ENCODE assay signal across 11 cellular contexts in the genomic region with DNA sequence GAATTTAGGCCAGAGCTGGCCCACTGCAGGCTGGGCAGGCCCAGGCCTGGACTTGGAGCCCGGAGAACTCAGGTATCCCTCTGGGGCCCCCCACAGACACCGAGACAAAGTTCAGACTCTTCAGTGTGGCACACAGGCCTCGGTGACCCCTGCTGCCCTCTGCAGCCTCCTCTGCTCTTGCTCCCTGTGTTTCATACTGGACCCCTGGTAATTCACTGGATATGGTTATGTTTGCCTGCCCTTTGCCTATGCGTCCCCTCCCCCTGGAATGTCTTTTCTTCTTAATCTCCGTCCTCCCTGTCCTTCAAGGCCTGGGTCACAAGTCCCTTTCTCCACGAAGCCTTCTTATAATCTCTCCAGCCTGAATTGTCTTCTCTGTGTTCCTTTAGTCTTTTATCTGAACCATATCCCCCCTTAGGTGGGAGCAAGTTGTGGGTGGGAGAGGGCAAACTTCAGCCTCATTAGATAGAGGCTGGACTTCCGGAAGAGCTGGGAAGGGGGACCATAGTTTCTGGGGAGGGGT. TPM values are rescaled to one million over a fixed set of nuclear protein-coding genes. Genes with fewer than 3 reads are reported as not detected.
DNase-seq lines count a peak whose midpoint lies in the region; ATAC-seq and TF ChIP-seq lines count a peak whose summit lies in the region.
"Had no signal": no experiment of that assay in that cellular context is flagged by ENCODE, and none has a peak within 500 bp of the region (broad histone marks: within the 10 kb centered on the region; RNA-seq: fewer than 3 reads in every experiment).

No MANE protein-coding gene starts in this region.

- H3K4me3 ChIP-seq in thoracic aorta (peak overlapping the region; percentile 74), foreskin fibroblast (ENCODE audit: low read depth in 1 of 2, low read length in 2 of 2) (no peak overlapping the region)

- H3K27ac Mint-ChIP-seq in T-helper 17 cell: peak overlapping the region; percentile 45
- H3K27ac Mint-ChIP-seq in naive thymus-derived CD8-positive, alpha-beta T cell: peak overlapping the region in 2 of 10 donors; percentile 2 to 82
- H3K27ac Mint-ChIP-seq: activated CD8-positive, alpha-beta T cell treated with anti-CD3 and anti-CD28 coated beads, Interleukin-2, amount 10 ng/mL, durations not matched to agents 7 days and 5 days had no signal

- peaks cover 80 to 93% of the 10 kb centered on the region in 2 donors for H3K4me1 ChIP-seq in thoracic aorta (ENCODE audit: control insufficient read depth in 1 of 2, low read depth in 2 of 2)

- H3K4me1 Mint-ChIP-seq in T-helper 17 cell: peaks cover 16% of the 10 kb centered on the region
- H3K4me1 Mint-ChIP-seq in naive thymus-derived CD8-positive, alpha-beta T cell: peaks cover 7 to 22% (median 20%) of the 10 kb centered on the region in 4 donors

- peaks cover 9% of the 10 kb centered on the region for H3K36me3 ChIP-seq in thoracic aorta

- ATAC-seq in T-helper 17 cell (no peak), thoracic aorta (ENCODE audit: insufficient number of reproducible peaks, low FRiP score, low read depth) (no peak), HG02970 (IDR thresholded peaks at IDR 0.05; ENCODE audit: low FRiP score, unreplicated experiment) (no peak)
- no peak for ATAC-seq in naive thymus-derived CD8-positive, alpha-beta T cell
- ATAC-seq: activated CD8-positive, alpha-beta T cell treated with anti-CD3 and anti-CD28 coated beads, Interleukin-2, amount 10 ng/mL, durations not matched to agents 7 days and 5 days had no signal

- POLR2A ChIA-PET in naive thymus-derived CD8-positive, alpha-beta T cell (lab: Charles Lee): no interaction called here

- DNase-seq in T-helper 17 cell (no peak), epithelial cell of prostate (ENCODE audit: low read depth, low spot score) (no peak), thoracic aorta (ENCODE audit: low spot score) (no peak), foreskin fibroblast (no peak), KG1 (lab: John Stamatoyannopoulos, UW) (no peak), glomerular visceral epithelial cell (ENCODE audit: extremely low spot score) (no peak)
- DNase-seq in naive thymus-derived CD8-positive, alpha-beta T cell: no peak
- DNase-seq: activated CD8-positive, alpha-beta T cell treated with anti-CD3 and anti-CD28 coated beads, Interleukin-2, amount 10 ng/mL, durations not matched to agents 7 days and 5 days; erythroblast; NCI-H2029 treated with DMSO at 0.1 percent for 48 hours had no signal

- H3K9me3 ChIP-seq in T-helper 17 cell (ENCODE audit: control insufficient read depth, low read length, poor library complexity, severe bottlenecking) (no peaks in the 10 kb centered on the region), thoracic aorta (no peaks in the 10 kb centered on the region)

- H3K27ac ChIP-seq in epithelial cell of prostate (peak overlapping the region; percentile 10), thoracic aorta (peak overlapping the region; percentile 88 to 91)

- no peaks in the 10 kb centered on the region for H3K9me3 Mint-ChIP-seq in naive thymus-derived CD8-positive, alpha-beta T cell

- TF ChIP-seq CTCF in thoracic aorta (IDR thresholded peaks at IDR 0.05): no peak
- TF ChIP-seq CTCF in foreskin fibroblast (IDR thresholded peaks at IDR 0.05; ENCODE audit: low read depth, low read length): no peak

- peaks cover 28% of the 10 kb centered on the region for H3K27me3 Mint-ChIP-seq in T-helper 17 cell
- H3K27me3 Mint-ChIP-seq in naive thymus-derived CD8-positive, alpha-beta T cell: peaks cover 5 to 14% (median 8%) of the 10 kb centered on the region in 5 donors

- H3K27me3 ChIP-seq in thoracic aorta (replicated peaks; ENCODE audit: insufficient read depth): no peaks in the 10 kb centered on the region

- peaks cover 11% of the 10 kb centered on the region for H3K36me3 Mint-ChIP-seq in T-helper 17 cell (ENCODE audit: low read depth)
- H3K36me3 Mint-ChIP-seq in naive thymus-derived CD8-positive, alpha-beta T cell: peaks cover 0 to 2% (median 0%) of the 10 kb centered on the region in 3 donors

- peak overlapping the region; percentile 75 for H3K4me3 Mint-ChIP-seq in T-helper 17 cell
- peak overlapping the region in 6 of 10 donors; percentile 15 to 83 (median 59) for H3K4me3 Mint-ChIP-seq in naive thymus-derived CD8-positive, alpha-beta T cell
- H3K4me3 Mint-ChIP-seq: activated CD8-positive, alpha-beta T cell treated with anti-CD3 and anti-CD28 coated beads, Interleukin-2, amount 10 ng/mL, durations not matched to agents 7 days and 5 days had no signal

RNA-seq across cellular contexts. Expression of a gene that starts 30.1 kb away (rescaled TPM):
- 10 to 100 TPM in 1 of 2 donors, 1 to 10 TPM in 1; 5.4 to 29.6 TPM for total RNA-seq in T-helper 17 cell
- total RNA-seq in naive thymus-derived CD8-positive, alpha-beta T cell: 1 to 10 TPM; 7.0 to 7.9 TPM
- 1 to 10 TPM; 2.0 to 3.3 (median 3.0) TPM for polyA plus RNA-seq in naive thymus-derived CD8-positive, alpha-beta T cell
- total RNA-seq in thoracic aorta: 1,000 to 10,000 TPM; 3,187 to 4,234 TPM

Comparison
In these comparisons a context has a peak if more than half of its experiments do, and no peak if none do; other contexts are left out.
1. RNA of a gene that starts 30.1 kb away (total RNA-seq): 3,187 to 4,234 TPM in thoracic aorta; 5.4 to 29.6 TPM in T-helper 17 cell and 7.0 to 7.9 TPM in naive thymus-derived CD8-positive, alpha-beta T cell; every median in the first group is over 100 times any median in the second.